Comparison of ENCODE assay signal across 16 cellular contexts in genomic region chr2:121286506-121286905, GRCh38. TPM values are rescaled to one million over a fixed set of nuclear protein-coding genes. Genes with fewer than 3 reads are reported as not detected.
DNase-seq lines count a peak whose midpoint lies in the region; ATAC-seq and TF ChIP-seq lines count a peak whose summit lies in the region.
"Had no signal": no experiment of that assay in that cellular context is flagged by ENCODE, and none has a peak within 500 bp of the region (broad histone marks: within the 10 kb centered on the region; RNA-seq: fewer than 3 reads in every experiment).

No MANE protein-coding gene starts in this region.

- H3K4me3 Mint-ChIP-seq in natural killer cell (peak overlapping the region; percentile 62), T-helper 17 cell (peak overlapping the region; percentile 28), naive B cell (peak overlapping the region in 5 of 8 donors; percentile 15 to 82 (median 54))
- H3K4me3 Mint-ChIP-seq in natural killer cell treated with Interleukin-12 subunit alpha and Interleukin-12 subunit beta and Interleukin-15 and Interleukin-18, amount 100 ng/mL, for 72 hours, result no peak overlapping the region
- H3K4me3 Mint-ChIP-seq in activated naive CD4-positive, alpha-beta T cell treated with anti-CD3 and anti-CD28 coated beads for 36 hours, result no peak overlapping the region

- intact Hi-C loops in natural killer cell (cut with micrococcal nuclease), result no loop called here
- intact Hi-C loops in activated naive CD4-positive, alpha-beta T cell treated with anti-CD3 and anti-CD28 coated beads for 36 hours (cut with micrococcal nuclease), result no loop called here

- no peaks in the 10 kb centered on the region for H3K36me3 Mint-ChIP-seq in natural killer cell
- H3K36me3 Mint-ChIP-seq in natural killer cell treated with Interleukin-12 subunit alpha and Interleukin-12 subunit beta and Interleukin-15 and Interleukin-18, amount 100 ng/mL, for 72 hours, result no peaks in the 10 kb centered on the region
- peaks cover 2% of the 10 kb centered on the region for H3K36me3 Mint-ChIP-seq in T-helper 17 cell (ENCODE audit: low read depth)
- no peaks in the 10 kb centered on the region for H3K36me3 Mint-ChIP-seq in naive B cell
- no peaks in the 10 kb centered on the region for H3K36me3 Mint-ChIP-seq in activated naive CD4-positive, alpha-beta T cell treated with anti-CD3 and anti-CD28 coated beads for 36 hours (ENCODE audit: low read depth)
- H3K36me3 Mint-ChIP-seq: CD4-positive, CD25-positive, alpha-beta regulatory T cell had no signal

- peaks cover 5 to 17% of the 10 kb centered on the region in 2 donors for H3K4me1 Mint-ChIP-seq in natural killer cell
- peaks cover 0 to 6% of the 10 kb centered on the region in 2 donors for H3K4me1 Mint-ChIP-seq in natural killer cell treated with Interleukin-12 subunit alpha and Interleukin-12 subunit beta and Interleukin-15 and Interleukin-18, amount 100 ng/mL, for 72 hours (ENCODE audit: low read depth in 2 of 2)
- peaks cover 6% of the 10 kb centered on the region for H3K4me1 Mint-ChIP-seq in T-helper 17 cell
- peaks cover 11 to 17% (median 15%) of the 10 kb centered on the region in 3 donors for H3K4me1 Mint-ChIP-seq in naive B cell
- peaks cover 4% of the 10 kb centered on the region for H3K4me1 Mint-ChIP-seq in activated naive CD4-positive, alpha-beta T cell treated with anti-CD3 and anti-CD28 coated beads for 36 hours (ENCODE audit: low read depth)

- peaks cover 20 to 28% of the 10 kb centered on the region in 2 donors for H3K27me3 Mint-ChIP-seq in natural killer cell (ENCODE audit: low read depth in 2 of 2)
- peaks cover 16 to 27% of the 10 kb centered on the region in 2 donors for H3K27me3 Mint-ChIP-seq in natural killer cell treated with Interleukin-12 subunit alpha and Interleukin-12 subunit beta and Interleukin-15 and Interleukin-18, amount 100 ng/mL, for 72 hours
- peaks cover 58% of the 10 kb centered on the region for H3K27me3 Mint-ChIP-seq in T-helper 17 cell
- peaks cover 26 to 51% (median 45%) of the 10 kb centered on the region in 3 donors for H3K27me3 Mint-ChIP-seq in naive B cell
- H3K27me3 Mint-ChIP-seq in activated naive CD4-positive, alpha-beta T cell treated with anti-CD3 and anti-CD28 coated beads for 36 hours (ENCODE audit: low read depth), result peaks cover 39% of the 10 kb centered on the region

- TF ChIP-seq CTCF in natural killer cell (IDR thresholded peaks at IDR 0.05), result no peak

- H3K27ac Mint-ChIP-seq in natural killer cell (no peak overlapping the region), T-helper 17 cell (no peak overlapping the region), naive B cell (no peak overlapping the region)
- no peak overlapping the region for H3K27ac Mint-ChIP-seq in natural killer cell treated with Interleukin-12 subunit alpha and Interleukin-12 subunit beta and Interleukin-15 and Interleukin-18, amount 100 ng/mL, for 72 hours
- H3K27ac Mint-ChIP-seq in activated naive CD4-positive, alpha-beta T cell treated with anti-CD3 and anti-CD28 coated beads for 36 hours, result no peak overlapping the region
- H3K27ac Mint-ChIP-seq: CD4-positive, CD25-positive, alpha-beta regulatory T cell had no signal

- CTCF ChIA-PET in activated naive CD4-positive, alpha-beta T cell treated with anti-CD3 and anti-CD28 coated beads for 36 hours (lab: Charles Lee), result no interaction called here

- H3K9me3 ChIP-seq in T-helper 17 cell (ENCODE audit: control insufficient read depth, low read length, poor library complexity, severe bottlenecking), result no peaks in the 10 kb centered on the region
- H3K9me3 ChIP-seq: HAP-1 had no signal

- H3K9me3 Mint-ChIP-seq in natural killer cell, result no peaks in the 10 kb centered on the region
- H3K9me3 Mint-ChIP-seq in natural killer cell treated with Interleukin-12 subunit alpha and Interleukin-12 subunit beta and Interleukin-15 and Interleukin-18, amount 100 ng/mL, for 72 hours, result no peaks in the 10 kb centered on the region
- peaks cover 0 to 4% (median 2%) of the 10 kb centered on the region in 7 donors for H3K9me3 Mint-ChIP-seq in naive B cell
- H3K9me3 Mint-ChIP-seq in activated naive CD4-positive, alpha-beta T cell treated with anti-CD3 and anti-CD28 coated beads for 36 hours, result no peaks in the 10 kb centered on the region
- H3K9me3 Mint-ChIP-seq: CD4-positive, CD25-positive, alpha-beta regulatory T cell had no signal

- no peak for ATAC-seq in natural killer cell
- no peak for ATAC-seq in natural killer cell treated with Interleukin-12 subunit alpha and Interleukin-12 subunit beta and Interleukin-15 and Interleukin-18, amount 100 ng/mL, for 72 hours
- ATAC-seq in T-helper 17 cell, result no peak
- no peak for ATAC-seq in naive B cell (ENCODE audit: low read depth in 2 of 2)
- no peak for ATAC-seq in HG03135 (IDR thresholded peaks at IDR 0.05; ENCODE audit: unreplicated experiment)
- ATAC-seq: Panc1 had no signal

- no peak for DNase-seq in natural killer cell
- DNase-seq in natural killer cell treated with Interleukin-12 subunit alpha and Interleukin-12 subunit beta and Interleukin-15 and Interleukin-18, amount 100 ng/mL, for 72 hours (ENCODE audit: low spot score), result no peak
- no peak for DNase-seq in T-helper 17 cell
- DNase-seq in naive B cell, result no peak
- no peak for DNase-seq in AML-193 (lab: John Stamatoyannopoulos, UW)
- no peak for DNase-seq in HuH-7.5 (ENCODE audit: low spot score)
- no peak for DNase-seq in activated naive CD4-positive, alpha-beta T cell treated with anti-CD3 and anti-CD28 coated beads for 36 hours
- DNase-seq: CD4-positive, CD25-positive, alpha-beta regulatory T cell; NCI-H1105; NCI-H1694 treated with DMSO at 0.1 percent for 48 hours; NCI-H226; NCI-H524 treated with DMSO at 0.1 percent for 48 hours had no signal

RNA-seq across cellular contexts. Expression of gene TFCP2L1, which starts 1.5 kb away (rescaled TPM):
- total RNA-seq in natural killer cell (1 to 10 TPM in 1 of 3 donors, under 1 TPM in 2; 0.72 to 1.8 (median 0.85) TPM), T-helper 17 cell (under 1 TPM in 1 of 2 donors, not detected in 1; 0.02 TPM)
- total RNA-seq in natural killer cell treated with Interleukin-12 subunit alpha and Interleukin-12 subunit beta and Interleukin-15 and Interleukin-18, amount 100 ng/mL, for 72 hours, result under 1 TPM; 0.19 to 0.33 TPM
- polyA plus RNA-seq in naive B cell (ENCODE audit: low read depth in 6 of 6), result not detected
- under 1 TPM in 1 of 2 experiments, not detected in 1; 0.12 TPM for total RNA-seq in activated naive CD4-positive, alpha-beta T cell treated with anti-CD3 and anti-CD28 coated beads for 36 hours
- total RNA-seq: A673 had no signal
- polyA plus RNA-seq: CD4-positive, CD25-positive, alpha-beta regulatory T cell had no signal

Comparison
In these comparisons a context has a peak if more than half of its experiments do, and no peak if none do; other contexts are left out.
1. H3K4me3 Mint-ChIP-seq: peak in natural killer cell (single experiment), T-helper 17 cell (single experiment) and naive B cell (5 of 8); none in natural killer cell treated with Interleukin-12 subunit alpha and Interleukin-12 subunit beta and Interleukin-15 and Interleukin-18, amount 100 ng/mL, for 72 hours (single experiment) and activated naive CD4-positive, alpha-beta T cell treated with anti-CD3 and anti-CD28 coated beads for 36 hours (single experiment).